In the genomic region with DNA sequence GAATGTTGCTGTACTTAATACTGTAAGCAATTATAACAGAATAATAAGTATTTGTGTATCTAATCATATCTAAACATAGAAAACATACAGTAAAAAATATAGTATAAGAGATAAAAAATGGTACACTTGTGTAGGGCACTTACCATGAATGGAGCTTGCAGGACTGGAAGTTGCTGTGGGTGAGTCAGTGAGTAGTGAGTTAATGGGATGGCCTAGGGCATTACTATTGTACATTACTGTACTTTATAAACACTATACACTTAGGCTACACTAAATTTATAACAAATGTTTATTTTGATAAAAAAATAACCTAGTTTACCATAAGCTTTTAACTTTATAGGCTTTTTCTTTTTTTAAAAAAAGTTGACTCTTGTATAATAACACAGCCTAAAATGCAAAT, we compare ENCODE assay signal across 8 cellular contexts.
"Had no signal": no experiment of that assay in that cellular context is flagged by ENCODE, and none has a peak within 500 bp of the region (broad histone marks: within the 10 kb centered on the region; RNA-seq: fewer than 3 reads in every experiment).

No MANE protein-coding gene starts in this region.

- H3K4me3 ChIP-seq: GM23338, K562 had no signal

- H3K27ac Mint-ChIP-seq: GM23338, H9 had no signal

- H3K9me3 Mint-ChIP-seq: H9 had no signal

- DNase-seq: H9, HCEC 1CT, IMR-90 had no signal

- FAIRE-seq: H1, H54, HTR-8/SVneo, K562 had no signal

- H3K4me3 Mint-ChIP-seq: GM23338, H9 had no signal

- H3K4me1 Mint-ChIP-seq: GM23338, H9 had no signal

- ATAC-seq: GM23338, K562 had no signal
